2 cellular contexts compared by ENCODE assay signal in the genomic region with DNA sequence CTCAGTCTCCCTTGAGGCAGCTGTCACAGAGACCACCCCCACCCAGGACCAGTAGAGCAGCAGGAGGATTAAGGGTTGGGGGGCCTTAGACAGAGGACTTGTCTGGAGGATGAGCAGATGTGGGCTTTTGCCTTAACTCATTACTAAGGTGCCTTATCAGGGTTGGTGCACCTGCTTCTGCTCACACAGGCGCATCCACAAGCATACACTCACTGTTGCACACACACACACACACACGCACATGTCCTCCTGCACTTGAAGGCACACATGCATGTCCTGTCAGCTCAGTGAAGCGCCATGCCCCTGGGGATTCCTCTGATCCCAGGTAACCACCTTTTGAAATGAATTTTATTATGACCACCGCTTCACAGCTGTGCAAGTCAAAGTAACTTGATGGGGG.
TF ChIP-seq lines count a peak whose summit lies in the region.

No MANE protein-coding gene starts in this region.

TF ChIP-seq in IMR-90, 13 proteins besides CTCF, POLR2A, EP300 and RAD21 (continued from another document):
- TF ChIP-seq MXI1 (IDR thresholded peaks at IDR 0.05; ENCODE audit: borderline replicate concordance, low read depth, low read length) = no peak
- no peak for TF ChIP-seq NFE2L2 (IDR thresholded peaks at IDR 0.05; ENCODE audit: low read depth, low read length)
- no peak for TF ChIP-seq RFX5 (IDR thresholded peaks at IDR 0.05; ENCODE audit: low read depth, low read length)
- no peak for TF ChIP-seq CHD1 (IDR thresholded peaks at IDR 0.05; ENCODE audit: low read depth, low read length)
- no peak for TF ChIP-seq FOS (IDR thresholded peaks at IDR 0.05; ENCODE audit: low read depth, low read length)
- TF ChIP-seq, protein P1, sequence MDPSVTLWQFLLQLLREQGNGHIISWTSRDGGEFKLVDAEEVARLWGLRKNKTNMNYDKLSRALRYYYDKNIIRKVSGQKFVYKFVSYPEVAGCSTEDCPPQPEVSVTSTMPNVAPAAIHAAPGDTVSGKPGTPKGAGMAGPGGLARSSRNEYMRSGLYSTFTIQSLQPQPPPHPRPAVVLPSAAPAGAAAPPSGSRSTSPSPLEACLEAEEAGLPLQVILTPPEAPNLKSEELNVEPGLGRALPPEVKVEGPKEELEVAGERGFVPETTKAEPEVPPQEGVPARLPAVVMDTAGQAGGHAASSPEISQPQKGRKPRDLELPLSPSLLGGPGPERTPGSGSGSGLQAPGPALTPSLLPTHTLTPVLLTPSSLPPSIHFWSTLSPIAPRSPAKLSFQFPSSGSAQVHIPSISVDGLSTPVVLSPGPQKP (IDR thresholded peaks at IDR 0.05; ENCODE audit: borderline replicate concordance, low read depth, low read length) = no peak
- TF ChIP-seq, protein P2, sequence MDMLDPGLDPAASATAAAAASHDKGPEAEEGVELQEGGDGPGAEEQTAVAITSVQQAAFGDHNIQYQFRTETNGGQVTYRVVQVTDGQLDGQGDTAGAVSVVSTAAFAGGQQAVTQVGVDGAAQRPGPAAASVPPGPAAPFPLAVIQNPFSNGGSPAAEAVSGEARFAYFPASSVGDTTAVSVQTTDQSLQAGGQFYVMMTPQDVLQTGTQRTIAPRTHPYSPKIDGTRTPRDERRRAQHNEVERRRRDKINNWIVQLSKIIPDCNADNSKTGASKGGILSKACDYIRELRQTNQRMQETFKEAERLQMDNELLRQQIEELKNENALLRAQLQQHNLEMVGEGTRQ (IDR thresholded peaks at IDR 0.05; ENCODE audit: low read depth, low read length) = no peak
- no peak for TF ChIP-seq SMC3 (IDR thresholded peaks at IDR 0.05; ENCODE audit: low read depth, low read length)
- TF ChIP-seq RCOR1 (IDR thresholded peaks at IDR 0.05; ENCODE audit: insufficient replicate concordance, low read length) = no peak
- no peak for TF ChIP-seq CEBPB (IDR thresholded peaks at IDR 0.05; ENCODE audit: low read depth, low read length)
- no peak for TF ChIP-seq BHLHE40 (IDR thresholded peaks at IDR 0.05; ENCODE audit: low read depth, low read length)
- TF ChIP-seq MAFK (IDR thresholded peaks at IDR 0.05; ENCODE audit: low read depth, low read length) = no peak
TF ChIP-seq in IMR-90: peak in this region for 0.

TF ChIP-seq in SK-N-SH treated with all-trans-retinoic acid at 6 μM for 48 hours, 23 proteins besides CTCF, POLR2A, EP300 and RAD21 (continued from another document):
- TF ChIP-seq TOX (CRISPR knock-in tag; IDR thresholded peaks at IDR 0.05; ENCODE audit: borderline replicate concordance) = no peak
- no peak for TF ChIP-seq ZNF8 (CRISPR knock-in tag; IDR thresholded peaks at IDR 0.05)
